Comparison of ENCODE assay signal across 1 cellular context in the genomic region with DNA sequence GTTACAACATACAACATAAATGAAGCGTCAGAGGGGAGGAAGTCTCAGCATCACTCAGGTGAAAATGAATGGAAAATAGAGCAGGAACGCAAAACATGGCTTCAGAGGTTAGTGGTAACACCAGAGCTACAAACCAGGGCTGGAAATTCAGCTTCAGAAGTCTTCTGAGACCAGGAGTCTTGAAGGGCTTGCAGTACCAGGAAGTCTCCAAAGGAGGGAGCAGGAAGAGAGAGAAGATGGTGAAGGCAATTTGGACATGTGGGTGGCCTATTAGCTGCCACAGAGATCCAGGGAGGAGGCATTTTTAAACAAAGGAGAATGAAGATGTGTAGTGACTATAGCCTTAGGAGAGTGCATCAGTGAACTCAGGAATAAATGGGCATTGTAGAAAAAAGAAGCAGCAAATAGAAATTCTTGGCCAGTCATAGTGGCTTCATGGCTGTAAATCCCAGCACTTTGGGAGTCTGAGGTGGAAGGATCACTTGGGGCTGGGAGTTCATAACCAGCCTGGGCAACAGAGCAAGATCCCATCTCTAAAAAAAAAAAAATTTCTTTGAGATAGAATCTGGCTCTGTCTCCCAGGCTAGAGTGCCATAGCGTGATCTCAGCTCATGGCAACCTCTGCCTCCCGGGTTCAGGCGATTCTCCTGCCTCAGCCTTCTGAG.
TF ChIP-seq lines count a peak whose summit lies in the region.

No MANE protein-coding gene starts in this region.

TF ChIP-seq in K562, 482 proteins besides CTCF, POLR2A, EP300 and RAD21 (continued from another document and continues in another):
- TF ChIP-seq, protein P1, sequence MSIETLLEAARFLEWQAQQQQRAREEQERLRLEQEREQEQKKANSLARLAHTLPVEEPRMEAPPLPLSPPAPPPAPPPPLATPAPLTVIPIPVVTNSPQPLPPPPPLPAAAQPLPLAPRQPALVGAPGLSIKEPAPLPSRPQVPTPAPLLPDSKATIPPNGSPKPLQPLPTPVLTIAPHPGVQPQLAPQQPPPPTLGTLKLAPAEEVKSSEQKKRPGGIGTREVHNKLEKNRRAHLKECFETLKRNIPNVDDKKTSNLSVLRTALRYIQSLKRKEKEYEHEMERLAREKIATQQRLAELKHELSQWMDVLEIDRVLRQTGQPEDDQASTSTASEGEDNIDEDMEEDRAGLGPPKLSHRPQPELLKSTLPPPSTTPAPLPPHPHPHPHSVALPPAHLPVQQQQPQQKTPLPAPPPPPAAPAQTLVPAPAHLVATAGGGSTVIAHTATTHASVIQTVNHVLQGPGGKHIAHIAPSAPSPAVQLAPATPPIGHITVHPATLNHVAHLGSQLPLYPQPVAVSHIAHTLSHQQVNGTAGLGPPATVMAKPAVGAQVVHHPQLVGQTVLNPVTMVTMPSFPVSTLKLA (conservative IDR thresholded peaks at IDR 0.05), result no peak; a peak in 1 of 4 replicates
- TF ChIP-seq TCF15 (CRISPR knock-in tag; IDR thresholded peaks at IDR 0.05) (no peak), TCF7L2 (IDR thresholded peaks at IDR 0.05; ENCODE audit: low read depth, low read length) (no peak), HNRNPK (IDR thresholded peaks at IDR 0.05; ENCODE audit: low read depth, low read length, poor library complexity, severe bottlenecking) (no peak), L3MBTL2 (IDR thresholded peaks at IDR 0.05) (no peak), ZNF561 (CRISPR knock-in tag; conservative IDR thresholded peaks at IDR 0.05) (no peak), HCFC1 (IDR thresholded peaks at IDR 0.05; ENCODE audit: low read depth, low read length) (no peak; the same call in 1 of the 2 replicates), HEY1 (CRISPR knock-in tag; IDR thresholded peaks at IDR 0.05; ENCODE audit: borderline replicate concordance) (no peak), TAF1 (IDR thresholded peaks at IDR 0.05; ENCODE audit: control insufficient read depth, extremely low read depth, insufficient read depth, low read length, severe bottlenecking) (no peak), ARNT (IDR thresholded peaks at IDR 0.05) (no peak), ZEB2 (IDR thresholded peaks at IDR 0.05) (no peak), SAFB2 (IDR thresholded peaks at IDR 0.05; ENCODE audit: borderline replicate concordance, low read depth, low read length, severe bottlenecking) (no peak), SNIP1 (IDR thresholded peaks at IDR 0.05; ENCODE audit: low read depth) (no peak), PTTG1 (tag; IDR thresholded peaks at IDR 0.05; ENCODE audit: low read depth) (no peak), ADNP (tag; IDR thresholded peaks at IDR 0.05) (no peak), MCM7 (IDR thresholded peaks at IDR 0.05) (no peak), KAT2B (IDR thresholded peaks at IDR 0.05; ENCODE audit: low read depth, low read length) (no peak), RB1 (IDR thresholded peaks at IDR 0.05; ENCODE audit: low read depth) (no peak), GATAD2B (IDR thresholded peaks at IDR 0.05; ENCODE audit: borderline replicate concordance) (no peak), SREBF2 (CRISPR knock-in tag; IDR thresholded peaks at IDR 0.05) (no peak), ILK (tag; IDR thresholded peaks at IDR 0.05; ENCODE audit: borderline replicate concordance, low read depth) (no peak), HINFP (tag; conservative IDR thresholded peaks at IDR 0.05; ENCODE audit: low read depth) (no peak), ZNF696 (CRISPR knock-in tag; conservative IDR thresholded peaks at IDR 0.05) (no peak), HMBOX1 (IDR thresholded peaks at IDR 0.05) (no peak), ARID3A (IDR thresholded peaks at IDR 0.05; ENCODE audit: borderline replicate concordance, low read depth, low read length) (no peak), KLF13 (tag; IDR thresholded peaks at IDR 0.05; ENCODE audit: borderline replicate concordance, low read depth) (no peak), NKRF (IDR thresholded peaks at IDR 0.05; ENCODE audit: borderline replicate concordance) (no peak), BRD9 (IDR thresholded peaks at IDR 0.05; ENCODE audit: low read depth, partially characterized antibody) (peak; percentile 74), HIVEP1 (CRISPR knock-in tag; IDR thresholded peaks at IDR 0.05) (no peak), JUN (IDR thresholded peaks at IDR 0.05; ENCODE audit: borderline replicate concordance, low read depth, low read length) (0 out of 2 replicates have a peak, but pooled peaks have one; percentile 20), JUN (CRISPR knock-in tag; IDR thresholded peaks at IDR 0.05; ENCODE audit: borderline replicate concordance) (no peak), ZNF282 (CRISPR knock-in tag; IDR thresholded peaks at IDR 0.05) (no peak), SIN3A (IDR thresholded peaks at IDR 0.05; ENCODE audit: borderline replicate concordance in 2 of 2, control insufficient read depth in 1 of 2, low read depth in 2 of 2, low read length in 2 of 2) (no peak), CBX8 (IDR thresholded peaks at IDR 0.05; ENCODE audit: borderline replicate concordance, extremely low read depth, low read depth, low read length, poor library complexity, severe bottlenecking) (no peak), FOXJ2 (tag; IDR thresholded peaks at IDR 0.05) (no peak), TBL1XR1 (IDR thresholded peaks at IDR 0.05; ENCODE audit: low read length in 2 of 2) (0 out of 4 replicates have a peak, but pooled peaks of 1 of the 2 experiments have one; percentile 44), ZKSCAN8 (CRISPR knock-in tag; IDR thresholded peaks at IDR 0.05) (no peak), ASH1L (IDR thresholded peaks at IDR 0.05; ENCODE audit: borderline replicate concordance, low read depth, partially characterized antibody) (peak; percentile 23), MXI1 (IDR thresholded peaks at IDR 0.05; ENCODE audit: low read depth, low read length) (no peak), CTBP1 (IDR thresholded peaks at IDR 0.05; ENCODE audit: borderline replicate concordance) (peak; percentile 43; the same call in 1 of the 2 replicates)
- TF ChIP-seq, protein P2, sequence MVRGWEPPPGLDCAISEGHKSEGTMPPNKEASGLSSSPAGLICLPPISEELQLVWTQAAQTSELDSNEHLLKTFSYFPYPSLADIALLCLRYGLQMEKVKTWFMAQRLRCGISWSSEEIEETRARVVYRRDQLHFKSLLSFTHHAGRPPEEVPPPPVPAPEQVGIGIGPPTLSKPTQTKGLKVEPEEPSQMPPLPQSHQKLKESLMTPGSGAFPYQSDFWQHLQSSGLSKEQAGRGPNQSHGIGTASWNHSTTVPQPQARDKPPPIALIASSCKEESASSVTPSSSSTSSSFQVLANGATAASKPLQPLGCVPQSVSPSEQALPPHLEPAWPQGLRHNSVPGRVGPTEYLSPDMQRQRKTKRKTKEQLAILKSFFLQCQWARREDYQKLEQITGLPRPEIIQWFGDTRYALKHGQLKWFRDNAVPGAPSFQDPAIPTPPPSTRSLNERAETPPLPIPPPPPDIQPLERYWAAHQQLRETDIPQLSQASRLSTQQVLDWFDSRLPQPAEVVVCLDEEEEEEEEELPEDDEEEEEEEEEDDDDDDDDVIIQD (CRISPR knock-in tag; IDR thresholded peaks at IDR 0.05), result no peak
- TF ChIP-seq, protein P3, sequence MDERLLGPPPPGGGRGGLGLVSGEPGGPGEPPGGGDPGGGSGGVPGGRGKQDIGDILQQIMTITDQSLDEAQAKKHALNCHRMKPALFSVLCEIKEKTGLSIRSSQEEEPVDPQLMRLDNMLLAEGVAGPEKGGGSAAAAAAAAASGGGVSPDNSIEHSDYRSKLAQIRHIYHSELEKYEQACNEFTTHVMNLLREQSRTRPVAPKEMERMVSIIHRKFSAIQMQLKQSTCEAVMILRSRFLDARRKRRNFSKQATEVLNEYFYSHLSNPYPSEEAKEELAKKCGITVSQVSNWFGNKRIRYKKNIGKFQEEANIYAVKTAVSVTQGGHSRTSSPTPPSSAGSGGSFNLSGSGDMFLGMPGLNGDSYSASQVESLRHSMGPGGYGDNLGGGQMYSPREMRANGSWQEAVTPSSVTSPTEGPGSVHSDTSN (CRISPR knock-in tag; IDR thresholded peaks at IDR 0.05; ENCODE audit: low read depth), result no peak
- TF ChIP-seq, protein P3 (tag; conservative IDR thresholded peaks at IDR 0.05; ENCODE audit: low read depth), result no peak
- TF ChIP-seq, protein P4, sequence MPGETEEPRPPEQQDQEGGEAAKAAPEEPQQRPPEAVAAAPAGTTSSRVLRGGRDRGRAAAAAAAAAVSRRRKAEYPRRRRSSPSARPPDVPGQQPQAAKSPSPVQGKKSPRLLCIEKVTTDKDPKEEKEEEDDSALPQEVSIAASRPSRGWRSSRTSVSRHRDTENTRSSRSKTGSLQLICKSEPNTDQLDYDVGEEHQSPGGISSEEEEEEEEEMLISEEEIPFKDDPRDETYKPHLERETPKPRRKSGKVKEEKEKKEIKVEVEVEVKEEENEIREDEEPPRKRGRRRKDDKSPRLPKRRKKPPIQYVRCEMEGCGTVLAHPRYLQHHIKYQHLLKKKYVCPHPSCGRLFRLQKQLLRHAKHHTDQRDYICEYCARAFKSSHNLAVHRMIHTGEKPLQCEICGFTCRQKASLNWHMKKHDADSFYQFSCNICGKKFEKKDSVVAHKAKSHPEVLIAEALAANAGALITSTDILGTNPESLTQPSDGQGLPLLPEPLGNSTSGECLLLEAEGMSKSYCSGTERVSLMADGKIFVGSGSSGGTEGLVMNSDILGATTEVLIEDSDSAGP (CRISPR knock-in tag; IDR thresholded peaks at IDR 0.05), result no peak
- TF ChIP-seq, protein P5, sequence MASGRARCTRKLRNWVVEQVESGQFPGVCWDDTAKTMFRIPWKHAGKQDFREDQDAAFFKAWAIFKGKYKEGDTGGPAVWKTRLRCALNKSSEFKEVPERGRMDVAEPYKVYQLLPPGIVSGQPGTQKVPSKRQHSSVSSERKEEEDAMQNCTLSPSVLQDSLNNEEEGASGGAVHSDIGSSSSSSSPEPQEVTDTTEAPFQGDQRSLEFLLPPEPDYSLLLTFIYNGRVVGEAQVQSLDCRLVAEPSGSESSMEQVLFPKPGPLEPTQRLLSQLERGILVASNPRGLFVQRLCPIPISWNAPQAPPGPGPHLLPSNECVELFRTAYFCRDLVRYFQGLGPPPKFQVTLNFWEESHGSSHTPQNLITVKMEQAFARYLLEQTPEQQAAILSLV (tag; IDR thresholded peaks at IDR 0.05), result no peak
